1 cellular context compared by ENCODE assay signal in genomic region chr4:102827674-102828496, GRCh38.
TF ChIP-seq lines count a peak whose summit lies in the region.

No MANE protein-coding gene starts in this region.

TF ChIP-seq in GM12878, 131 proteins besides CTCF, POLR2A, EP300 and RAD21 (continued from another document):
- TF ChIP-seq, protein P1, sequence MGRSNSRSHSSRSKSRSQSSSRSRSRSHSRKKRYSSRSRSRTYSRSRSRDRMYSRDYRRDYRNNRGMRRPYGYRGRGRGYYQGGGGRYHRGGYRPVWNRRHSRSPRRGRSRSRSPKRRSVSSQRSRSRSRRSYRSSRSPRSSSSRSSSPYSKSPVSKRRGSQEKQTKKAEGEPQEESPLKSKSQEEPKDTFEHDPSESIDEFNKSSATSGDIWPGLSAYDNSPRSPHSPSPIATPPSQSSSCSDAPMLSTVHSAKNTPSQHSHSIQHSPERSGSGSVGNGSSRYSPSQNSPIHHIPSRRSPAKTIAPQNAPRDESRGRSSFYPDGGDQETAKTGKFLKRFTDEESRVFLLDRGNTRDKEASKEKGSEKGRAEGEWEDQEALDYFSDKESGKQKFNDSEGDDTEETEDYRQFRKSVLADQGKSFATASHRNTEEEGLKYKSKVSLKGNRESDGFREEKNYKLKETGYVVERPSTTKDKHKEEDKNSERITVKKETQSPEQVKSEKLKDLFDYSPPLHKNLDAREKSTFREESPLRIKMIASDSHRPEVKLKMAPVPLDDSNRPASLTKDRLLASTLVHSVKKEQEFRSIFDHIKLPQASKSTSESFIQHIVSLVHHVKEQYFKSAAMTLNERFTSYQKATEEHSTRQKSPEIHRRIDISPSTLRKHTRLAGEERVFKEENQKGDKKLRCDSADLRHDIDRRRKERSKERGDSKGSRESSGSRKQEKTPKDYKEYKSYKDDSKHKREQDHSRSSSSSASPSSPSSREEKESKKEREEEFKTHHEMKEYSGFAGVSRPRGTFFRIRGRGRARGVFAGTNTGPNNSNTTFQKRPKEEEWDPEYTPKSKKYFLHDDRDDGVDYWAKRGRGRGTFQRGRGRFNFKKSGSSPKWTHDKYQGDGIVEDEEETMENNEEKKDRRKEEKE (IDR thresholded peaks at IDR 0.05), result no peak
- TF ChIP-seq HCFC1 (IDR thresholded peaks at IDR 0.05; ENCODE audit: low read length), result no peak
- TF ChIP-seq E2F4 (IDR thresholded peaks at IDR 0.05; ENCODE audit: low read depth, low read length), result peak; percentile 78
